25 cellular contexts compared by ENCODE assay signal in the genomic region with DNA sequence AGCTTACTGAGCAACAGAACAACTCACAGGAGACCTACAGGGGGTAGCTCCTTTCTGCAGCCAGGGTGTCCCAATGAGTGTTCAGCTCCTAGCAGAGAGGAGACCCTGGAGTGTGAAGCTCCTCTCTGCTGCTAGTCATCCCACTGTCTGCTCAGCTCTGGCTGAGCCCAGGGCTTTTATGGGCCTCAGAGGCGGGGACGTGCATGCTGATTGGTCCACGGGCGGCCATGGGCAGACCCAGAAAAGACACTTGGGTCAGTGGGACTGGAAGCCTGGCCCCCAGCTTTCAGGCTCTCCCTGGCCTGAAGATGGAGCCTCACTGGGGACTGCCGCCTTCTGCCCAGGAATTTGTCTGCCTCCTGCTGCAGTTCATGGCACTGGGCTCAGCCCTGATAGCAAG. TPM values are rescaled to one million over a fixed set of nuclear protein-coding genes. Genes with fewer than 3 reads are reported as not detected.
"Had no signal": no experiment of that assay in that cellular context is flagged by ENCODE, and none has a peak within 500 bp of the region (broad histone marks: within the 10 kb centered on the region; RNA-seq: fewer than 3 reads in every experiment).

No MANE protein-coding gene starts in this region.

- H3K4me1 ChIP-seq: breast epithelium had no signal

- ATAC-seq: activated CD4-positive, CD25-positive, alpha-beta regulatory T cell treated with anti-CD3 and anti-CD28 coated beads, Interleukin-2, amount 50 U/mL, for 24 hours; activated CD8-positive, alpha-beta T cell treated with anti-CD3 and anti-CD28 coated beads, Interleukin-2, amount 10 ng/mL, durations not matched to agents 7 days and 5 days; Panc1; Right ventricle myocardium inferior; T-cell had no signal

- H3K27ac ChIP-seq: breast epithelium, SK-N-MC, VCaP had no signal

- DNase-seq: activated CD4-positive, alpha-beta T cell treated with anti-CD3 and anti-CD28 coated beads for 4 hours; activated CD8-positive, alpha-beta memory T cell treated with anti-CD3 and anti-CD28 coated beads, Interleukin-2, amount 50 U/mL, for 48 hours; activated CD8-positive, alpha-beta T cell treated with anti-CD3 and anti-CD28 coated beads, Interleukin-2, amount 10 ng/mL, durations not matched to agents 7 days and 5 days; activated T-cell treated with anti-CD3 and anti-CD28 coated beads, Interleukin-2, amount 50 U/mL, for 1 hour; caudate nucleus; MG63; NCI-H1105; NCI-H1436; NCI-H1694 treated with DMSO at 0.1 percent for 48 hours; NCI-H2029 treated with DMSO at 0.1 percent for 48 hours; NCI-H345; NCI-H510A; NCI-H526 treated with DMSO at 0.1 percent for 48 hours; NCI-H82; OCI-M1; RPMI8226; T-cell; T-helper 2 cell had no signal

- H3K36me3 ChIP-seq: breast epithelium, MG63 had no signal

- H3K4me3 ChIP-seq: breast epithelium, MG63, SK-N-MC had no signal

RNA-seq across cellular contexts. Expression of a gene that starts 57.4 kb away (rescaled TPM):
- total RNA-seq: activated CD8-positive, alpha-beta T cell treated with anti-CD3 and anti-CD28 coated beads, Interleukin-2, amount 10 ng/mL, durations not matched to agents 7 days and 5 days; aorta; Right ventricle myocardium inferior; T-cell had no signal
- polyA plus RNA-seq: aorta had no signal

RNA-seq across cellular contexts. Expression of a gene that starts 57.5 kb away (rescaled TPM):
- total RNA-seq: activated CD8-positive, alpha-beta T cell treated with anti-CD3 and anti-CD28 coated beads, Interleukin-2, amount 10 ng/mL, durations not matched to agents 7 days and 5 days; aorta; breast epithelium; Right ventricle myocardium inferior; T-cell had no signal
- polyA plus RNA-seq: aorta had no signal
